Comparison of ENCODE assay signal across 1 cellular context in genomic region chr3:196774191-196774820, GRCh38.
TF ChIP-seq lines count a peak whose summit lies in the region.

No MANE protein-coding gene starts in this region.

TF ChIP-seq in HepG2, 621 proteins besides CTCF, POLR2A, EP300 and RAD21 (continued from another document and continues in another):
- TF ChIP-seq ZBTB37 (CRISPR knock-in tag; IDR thresholded peaks at IDR 0.05) (no peak), NCOR1 (IDR thresholded peaks at IDR 0.05; ENCODE audit: borderline replicate concordance, low read length) (peak; percentile 57; the same call in 1 of the 2 replicates), SALL1 (CRISPR knock-in tag; IDR thresholded peaks at IDR 0.05) (peak; percentile 55; the same call in 1 of the 2 replicates), ZNF691 (CRISPR knock-in tag; IDR thresholded peaks at IDR 0.05; ENCODE audit: borderline replicate concordance, low read depth) (no peak), ZNF513 (CRISPR knock-in tag; conservative IDR thresholded peaks at IDR 0.05) (no peak), ZMYM4 (CRISPR knock-in tag; IDR thresholded peaks at IDR 0.05) (peak; percentile 62; the same call in 1 of the 2 replicates), HOMEZ (CRISPR knock-in tag; IDR thresholded peaks at IDR 0.05; ENCODE audit: low read depth) (peak; percentile 80; the same call in 1 of the 2 replicates), ESRRA (CRISPR knock-in tag; IDR thresholded peaks at IDR 0.05; ENCODE audit: low read depth) (peak; percentile 53; the same call in 1 of the 2 replicates), NR2C2 (CRISPR knock-in tag; IDR thresholded peaks at IDR 0.05; ENCODE audit: borderline replicate concordance) (peak; percentile 58; the same call in 1 of the 2 replicates), PPARG (CRISPR knock-in tag; conservative IDR thresholded peaks at IDR 0.05) (no peak), CBX2 (IDR thresholded peaks at IDR 0.05; ENCODE audit: low read depth, low read length) (no peak), CBX2 (CRISPR knock-in tag; IDR thresholded peaks at IDR 0.05; ENCODE audit: low read depth) (no peak), RARA (CRISPR knock-in tag; IDR thresholded peaks at IDR 0.05) (peak; percentile 40; the same call in 1 of the 2 replicates), RXRB (CRISPR knock-in tag; IDR thresholded peaks at IDR 0.05; ENCODE audit: borderline replicate concordance) (peak; percentile 46), ZBTB14 (CRISPR knock-in tag; IDR thresholded peaks at IDR 0.05) (no peak), ZNF264 (CRISPR knock-in tag; IDR thresholded peaks at IDR 0.05) (no peak), ZNF790 (CRISPR knock-in tag; IDR thresholded peaks at IDR 0.05; ENCODE audit: borderline replicate concordance) (no peak), ZNF337 (CRISPR knock-in tag; IDR thresholded peaks at IDR 0.05; ENCODE audit: borderline replicate concordance, low read depth) (no peak), NR2F6 (IDR thresholded peaks at IDR 0.05) (no peak), NR2F6 (CRISPR knock-in tag; IDR thresholded peaks at IDR 0.05) (peak; percentile 32; the same call in 1 of the 2 replicates), JUND (CRISPR knock-in tag; IDR thresholded peaks at IDR 0.05) (no peak), PRDM15 (CRISPR knock-in tag; IDR thresholded peaks at IDR 0.05) (no peak), MTERF4 (CRISPR knock-in tag; IDR thresholded peaks at IDR 0.05) (no peak), POGZ (CRISPR knock-in tag; IDR thresholded peaks at IDR 0.05) (peak; percentile 67), HINFP (CRISPR knock-in tag; IDR thresholded peaks at IDR 0.05; ENCODE audit: low read depth) (no peak), ZNF253 (CRISPR knock-in tag; IDR thresholded peaks at IDR 0.05; ENCODE audit: borderline replicate concordance) (no peak), HOXA7 (CRISPR knock-in tag; IDR thresholded peaks at IDR 0.05) (no peak), ZNF276 (CRISPR knock-in tag; IDR thresholded peaks at IDR 0.05; ENCODE audit: low read depth) (no peak), USF2 (IDR thresholded peaks at IDR 0.05; ENCODE audit: low read depth, low read length) (peak; percentile 45; the same call in 1 of the 2 replicates), USF2 (CRISPR knock-in tag; IDR thresholded peaks at IDR 0.05; ENCODE audit: borderline replicate concordance) (peak; percentile 74; the same call in 1 of the 2 replicates), RAD51 (IDR thresholded peaks at IDR 0.05; ENCODE audit: borderline replicate concordance) (peak; percentile 30; the same call in 1 of the 2 replicates), FOXA3 (CRISPR knock-in tag; IDR thresholded peaks at IDR 0.05) (peak; percentile 51; the same call in 1 of the 2 replicates), MED1 (CRISPR knock-in tag; IDR thresholded peaks at IDR 0.05) (no peak), ZIK1 (CRISPR knock-in tag; IDR thresholded peaks at IDR 0.05; ENCODE audit: borderline replicate concordance, low read depth) (no peak), NR0B2 (CRISPR knock-in tag; IDR thresholded peaks at IDR 0.05) (no peak), HMG20A (CRISPR knock-in tag; IDR thresholded peaks at IDR 0.05; ENCODE audit: borderline replicate concordance) (peak; percentile 43; the same call in 1 of the 2 replicates), YEATS2 (CRISPR knock-in tag; IDR thresholded peaks at IDR 0.05; ENCODE audit: borderline replicate concordance) (no peak), GTF2F1 (IDR thresholded peaks at IDR 0.05; ENCODE audit: low read length) (no peak), SOX13 (IDR thresholded peaks at IDR 0.05) (no peak), SOX13 (CRISPR knock-in tag; conservative IDR thresholded peaks at IDR 0.05 in 1 of 2, IDR thresholded peaks at IDR 0.05 in 1 of 2) (peak in 1 of 2 experiments; percentile 31; a peak in 1 of 4 replicates), BHLHE40 (IDR thresholded peaks at IDR 0.05; ENCODE audit: low read length) (peak; percentile 91)
